Comparison of ENCODE assay signal across 19 cellular contexts in genomic region chr2:8580316-8581047, GRCh38.
DNase-seq lines count a peak whose midpoint lies in the region; ATAC-seq, FAIRE-seq and TF ChIP-seq lines count a peak whose summit lies in the region.
"Had no signal": no experiment of that assay in that cellular context is flagged by ENCODE, and none has a peak within 500 bp of the region (broad histone marks: within the 10 kb centered on the region; RNA-seq: fewer than 3 reads in every experiment).

No MANE protein-coding gene starts in this region.

- BruUV-seq in HCT116 (replicated peaks; lab: Mats Ljungman, UMichigan) (no TSS peak), K562 (replicated peaks; lab: Mats Ljungman, UMichigan) (no TSS peak)

- intact Hi-C loops in activated CD4-positive, alpha-beta T cell treated with anti-CD3 and anti-CD28 coated beads for 36 hours (cut with DNase I, micrococcal nuclease) = loop anchor here in 1 of 2 experiments (2.0 to 5.0 kb wide), 2 partner anchors 66 to 528 kb away; no protein-coding TSS in a partner anchor
- intact Hi-C loops in HCT116 (cut with micrococcal nuclease) (no loop called here), K562 (cut with micrococcal nuclease) (loop anchor here (5.0 kb wide), 1 partner anchor 53 kb away; no protein-coding TSS in a partner anchor), posterior vena cava (cut with DNase I) (no loop called here)

- peak; percentile 61 for DNase-seq in activated CD4-positive, alpha-beta T cell treated with anti-CD3 and anti-CD28 coated beads for 36 hours
- DNase-seq in activated CD4-positive, alpha-beta T cell treated with anti-CD3 and anti-CD28 coated beads for 4 hours = no peak
- no peak for DNase-seq in HCT116 (ENCODE audit: low read depth, low spot score)
- no peak for DNase-seq in K562 (ENCODE audit: extremely low read depth in 1 of 4, low spot score in 3 of 4)
- DNase-seq in osteoblast (ENCODE audit: insufficient read length, low spot score, missing footprints) = peak; percentile 65
- DNase-seq in coronary artery (ENCODE audit: low spot score) = no peak
- no peak for DNase-seq in posterior vena cava (ENCODE audit: low spot score)
- no peak for DNase-seq in NCI-H2227 treated with DMSO at 0.1 percent for 48 hours (lab: John Stamatoyannopoulos, UW)
- DNase-seq: DMS79 treated with DMSO at 0.1 percent for 48 hours; GM23248; left ventricle myocardium inferior; NCI-H1694 treated with DMSO at 0.1 percent for 48 hours; NCI-H446 treated with DMSO at 0.1 percent for 48 hours; SJCRH30; stimulated activated CD4-positive, alpha-beta T cell treated with anti-CD3 and anti-CD28 coated beads, Interleukin-2, amount 100 ng/mL, for 48 hours had no signal

- TF ChIP-seq CTCF in HCT116 (IDR thresholded peaks at IDR 0.05 in 2 of 3, conservative IDR thresholded peaks at IDR 0.05 in 1 of 3; ENCODE audit: borderline replicate concordance in 1 of 3, insufficient read depth in 1 of 3, low read depth in 2 of 3, low read length in 2 of 3) (no peak), K562 (IDR thresholded peaks at IDR 0.05 in 2 of 3, conservative IDR thresholded peaks at IDR 0.05 in 1 of 3; ENCODE audit: insufficient read depth in 2 of 3, low read depth in 1 of 3, low read length in 3 of 3) (no peak), osteoblast (IDR thresholded peaks at IDR 0.05; ENCODE audit: extremely low read depth, low read depth, low read length) (no peak), coronary artery (IDR thresholded peaks at IDR 0.05) (no peak)

- TF ChIP-seq EP300 in K562 (IDR thresholded peaks at IDR 0.05; ENCODE audit: low read length) = no peak

- H3K4me1 ChIP-seq in HCT116 (ENCODE audit: control insufficient read depth in 1 of 2, insufficient read depth in 2 of 2, low read length in 2 of 2) = peaks cover 15 to 44% of the 10 kb centered on the region in 2 experiments
- peaks cover 19 to 33% of the 10 kb centered on the region in 2 experiments for H3K4me1 ChIP-seq in K562 (replicated peaks in 1 of 2; ENCODE audit: control insufficient read depth in 2 of 2, insufficient read depth in 2 of 2, low read length in 2 of 2)
- no peaks in the 10 kb centered on the region for H3K4me1 ChIP-seq in osteoblast (ENCODE audit: insufficient read depth, low read length)
- H3K4me1 ChIP-seq: SJCRH30 had no signal

- ATAC-seq in activated CD4-positive, alpha-beta T cell treated with anti-CD3 and anti-CD28 coated beads for 36 hours = peak; percentile 62
- ATAC-seq in HCT116 = no peak
- no peak for ATAC-seq in K562
- ATAC-seq: naive thymus-derived CD4-positive, alpha-beta T cell had no signal

- peaks cover 10% of the 10 kb centered on the region for H3K27me3 Mint-ChIP-seq in activated CD4-positive, alpha-beta T cell treated with anti-CD3 and anti-CD28 coated beads for 36 hours
- H3K27me3 Mint-ChIP-seq: central memory CD8-positive, alpha-beta T cell had no signal

- no peak for FAIRE-seq in K562 (lab: Jason Lieb, UNC)

- no peaks in the 10 kb centered on the region for H3K9me1 ChIP-seq in K562 (ENCODE audit: control insufficient read depth, insufficient read depth, low read length)

- 46% methylated on average over 14 of the region's 15 CpGs for WGBS in K562 (ENCODE audit: insufficient coverage, low coverage, missing lambda C conversion rate)

- no peak overlapping the region for H3K27ac ChIP-seq in HCT116 (ENCODE audit: low read depth, low read length)
- H3K27ac ChIP-seq in K562 (ENCODE audit: extremely low read depth, low read depth, low read length) = no peak overlapping the region
- H3K27ac ChIP-seq in osteoblast (ENCODE audit: low read depth, low read length) = no peak overlapping the region
- H3K27ac ChIP-seq in coronary artery = no peak overlapping the region
- H3K27ac ChIP-seq: 22Rv1, GM23248, left ventricle myocardium inferior, SJCRH30 had no signal

- TF ChIP-seq POLR2A in HCT116 (IDR thresholded peaks at IDR 0.05; ENCODE audit: borderline replicate concordance, extremely low read depth, insufficient read depth, insufficient read length) (no peak), K562 (conservative IDR thresholded peaks at IDR 0.05) (no peak)

- H4K20me1 ChIP-seq in HCT116 (ENCODE audit: insufficient read depth) (no peaks in the 10 kb centered on the region), K562 (replicated peaks; ENCODE audit: control insufficient read depth, insufficient read depth, low read length) (no peaks in the 10 kb centered on the region), osteoblast (ENCODE audit: insufficient read depth, low read length) (no peaks in the 10 kb centered on the region)

- CTCF ChIA-PET in activated CD4-positive, alpha-beta T cell treated with anti-CD3 and anti-CD28 coated beads for 36 hours (lab: Charles Lee) = interaction anchor here (0.6 to 1.1 kb wide), 5 partner anchors 9 to 702 kb away, joined by 3 to 4 read pairs (median 4); partner anchors contain the start of gene ID2
- CTCF ChIA-PET in HCT116 (lab: Charles Lee) = no interaction called here
- CTCF ChIA-PET in K562 (lab: Yijun Ruan, JAX; ENCODE audit: low intra/inter-chr PET ratio) = no interaction called here

- H3K4me3 ChIP-seq in HCT116 (replicated peaks in 1 of 2; ENCODE audit: low read depth in 1 of 2, low read length in 2 of 2) (no peak overlapping the region), K562 (no peak overlapping the region), osteoblast (ENCODE audit: insufficient read depth, low read length) (no peak overlapping the region), coronary artery (no peak overlapping the region)
- H3K4me3 ChIP-seq: GM23248, left ventricle myocardium inferior, SJCRH30, transverse colon had no signal

- TF ChIP-seq RAD21 in HCT116 (IDR thresholded peaks at IDR 0.05; ENCODE audit: low read depth) (no peak), K562 (CRISPR knock-in tag; conservative IDR thresholded peaks at IDR 0.05 in 1 of 2, IDR thresholded peaks at IDR 0.05 in 1 of 2) (no peak)

- H3K79me2 ChIP-seq in HCT116 (ENCODE audit: insufficient read depth, low read length) = no peaks in the 10 kb centered on the region
- no peaks in the 10 kb centered on the region for H3K79me2 ChIP-seq in K562 (ENCODE audit: control insufficient read depth, insufficient read depth, low read length)
- H3K79me2 ChIP-seq in osteoblast (ENCODE audit: insufficient read depth, low read length) = no peaks in the 10 kb centered on the region

- in situ Hi-C loops in K562 (cut with MboI) = no loop called here

- RAD21 ChIA-PET in HCT116 (lab: Charles Lee; ENCODE audit: low non-redundant PET in 1 of 2, low total read pairs in 2 of 2, uncharacterized antibody in 2 of 2, unreplicated experiment in 2 of 2) = no interaction called here

- H3K4me2 ChIP-seq in HCT116 (ENCODE audit: low read length) (no peak overlapping the region), K562 (ENCODE audit: insufficient read depth, low read length) (no peak overlapping the region), osteoblast (ENCODE audit: insufficient read depth, low read length) (no peak overlapping the region)

- no peaks in the 10 kb centered on the region for H3K27me3 ChIP-seq in HCT116 (ENCODE audit: insufficient read depth, low read length)
- peaks cover 5 to 27% of the 10 kb centered on the region in 2 experiments; a peak in 3 of 5 replicates for H3K27me3 ChIP-seq in K562 (ENCODE audit: control insufficient read depth in 2 of 2, insufficient read depth in 2 of 2, low read length in 2 of 2)
- H3K27me3 ChIP-seq in osteoblast (ENCODE audit: insufficient read depth, low read length) = peaks cover 9% of the 10 kb centered on the region
- H3K27me3 ChIP-seq: transverse colon had no signal

- no peaks in the 10 kb centered on the region for H3K9me3 Mint-ChIP-seq in activated CD4-positive, alpha-beta T cell treated with anti-CD3 and anti-CD28 coated beads for 36 hours (ENCODE audit: low read depth)
- H3K9me3 Mint-ChIP-seq: central memory CD8-positive, alpha-beta T cell; naive thymus-derived CD4-positive, alpha-beta T cell had no signal

- no peak overlapping the region for H3K9ac ChIP-seq in HCT116 (ENCODE audit: low read length)
- no peak overlapping the region; a peak in 1 of 4 replicates for H3K9ac ChIP-seq in K562 (ENCODE audit: insufficient read depth in 1 of 2, low read depth in 2 of 2, low read length in 2 of 2)
- H3K9ac ChIP-seq: GM23248 had no signal

- H3K4me1 Mint-ChIP-seq in activated CD4-positive, alpha-beta T cell treated with anti-CD3 and anti-CD28 coated beads for 36 hours = peaks cover 57% of the 10 kb centered on the region

- H3K9me2 ChIP-seq in HCT116 (ENCODE audit: insufficient read depth) = no peaks in the 10 kb centered on the region

- no peaks in the 10 kb centered on the region for H3K9me3 ChIP-seq in HCT116 (ENCODE audit: control insufficient read depth in 1 of 2, insufficient read depth in 1 of 2, low read depth in 1 of 2, low read length in 2 of 2)
- no peaks in the 10 kb centered on the region for H3K9me3 ChIP-seq in K562 (replicated peaks; ENCODE audit: control insufficient read depth, insufficient read depth, low read depth, low read length)
- no peaks in the 10 kb centered on the region for H3K9me3 ChIP-seq in osteoblast (ENCODE audit: low read depth, low read length)
- H3K9me3 ChIP-seq: left ventricle myocardium inferior, SJCRH30, transverse colon had no signal

- no peak overlapping the region for H3K4me3 Mint-ChIP-seq in activated CD4-positive, alpha-beta T cell treated with anti-CD3 and anti-CD28 coated beads for 36 hours
- H3K4me3 Mint-ChIP-seq: central memory CD8-positive, alpha-beta T cell; naive thymus-derived CD4-positive, alpha-beta T cell had no signal

- H3K36me3 Mint-ChIP-seq in activated CD4-positive, alpha-beta T cell treated with anti-CD3 and anti-CD28 coated beads for 36 hours (ENCODE audit: low read depth) = no peaks in the 10 kb centered on the region
- H3K36me3 Mint-ChIP-seq: naive thymus-derived CD4-positive, alpha-beta T cell had no signal

- peak overlapping the region; percentile 71 for H3K27ac Mint-ChIP-seq in activated CD4-positive, alpha-beta T cell treated with anti-CD3 and anti-CD28 coated beads for 36 hours

- H3K36me3 ChIP-seq in HCT116 (ENCODE audit: control insufficient read depth in 1 of 2, insufficient read depth in 2 of 2, low read length in 2 of 2) (no peaks in the 10 kb centered on the region), K562 (ENCODE audit: control insufficient read depth, insufficient read depth, low read length) (no peaks in the 10 kb centered on the region), osteoblast (ENCODE audit: insufficient read depth, low read length) (no peaks in the 10 kb centered on the region)
- H3K36me3 ChIP-seq: left ventricle myocardium inferior, SJCRH30, transverse colon had no signal

- POLR2A ChIA-PET in activated CD4-positive, alpha-beta T cell treated with anti-CD3 and anti-CD28 coated beads for 36 hours (lab: Charles Lee) = interaction anchor here (0.9 to 1.8 kb wide), 2 partner anchors 35 to 102 kb away, joined by 3 to 4 read pairs; partner anchors contain the start of gene ID2
- POLR2A ChIA-PET in HCT116 (lab: Charles Lee) = no interaction called here
- POLR2A ChIA-PET in K562 (lab: Yijun Ruan, JAX) = interaction anchor here (1.0 to 5.3 kb wide), 4 partner anchors 10 to 102 kb away, joined by 3 to 33 read pairs (median 6); partner anchors contain the start of gene ID2

- H2AFZ ChIP-seq in HCT116 (ENCODE audit: low read depth, low read length, poor library complexity, severe bottlenecking) = no peak overlapping the region
- no peak overlapping the region for H2AFZ ChIP-seq in K562 (ENCODE audit: low read depth, low read length)
- H2AFZ ChIP-seq in osteoblast (ENCODE audit: low read length) = no peak overlapping the region
- H2AFZ ChIP-seq: GM23248 had no signal

Comparison
In these comparisons a context has a peak if more than half of its experiments do, and no peak if none do; other contexts are left out.
1. DNase-seq: peak in activated CD4-positive, alpha-beta T cell treated with anti-CD3 and anti-CD28 coated beads for 36 hours (single experiment) and osteoblast (single experiment); none in activated CD4-positive, alpha-beta T cell treated with anti-CD3 and anti-CD28 coated beads for 4 hours (0 of 2), HCT116 (single experiment), K562 (0 of 4), coronary artery (single experiment), posterior vena cava (single experiment) and NCI-H2227 treated with DMSO at 0.1 percent for 48 hours (single experiment).